ENCODE assay signal across 8 cellular contexts in the genomic region with DNA sequence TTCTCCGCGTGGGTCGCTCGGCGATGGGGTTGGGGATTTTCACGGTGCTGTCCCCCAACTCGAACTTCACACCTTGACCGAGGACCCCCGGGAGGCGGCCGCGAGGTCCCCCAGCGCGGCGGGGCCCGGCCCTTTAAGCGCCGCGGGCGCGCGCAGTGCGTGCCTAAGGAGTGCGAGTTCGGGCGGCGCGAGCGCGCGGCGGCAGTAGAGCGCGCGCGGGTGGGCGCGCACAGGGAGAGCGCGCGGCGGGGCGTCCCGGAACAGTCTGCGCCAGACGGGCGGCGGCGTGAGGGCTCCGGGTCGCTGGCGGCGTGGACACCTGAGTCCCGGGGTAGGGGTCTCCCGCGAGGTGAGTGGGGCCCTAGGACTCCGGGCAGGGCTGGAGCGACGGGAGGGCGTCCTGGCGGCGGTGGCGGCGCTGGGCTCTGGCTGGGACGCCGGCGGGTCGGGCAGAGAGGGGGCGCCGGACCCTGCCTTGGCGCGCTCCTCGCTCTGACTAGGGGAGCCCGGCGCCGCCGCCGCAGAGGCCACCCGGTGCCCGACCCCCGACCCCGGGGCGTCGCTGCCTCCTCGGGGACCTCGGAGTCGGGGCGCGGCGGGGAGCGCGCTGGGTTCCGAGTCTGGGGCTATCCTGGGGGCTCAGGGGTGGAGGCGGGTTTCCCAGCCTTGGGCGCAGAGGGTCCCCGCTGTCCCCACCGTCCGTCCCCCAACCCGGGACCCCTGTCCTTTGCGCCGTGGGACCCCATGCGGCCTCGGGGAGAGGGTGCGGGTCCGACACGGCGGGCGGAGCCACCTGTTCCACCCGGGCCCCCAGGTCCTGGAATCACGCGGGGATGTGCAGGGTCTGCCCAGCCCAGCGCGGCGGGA. TPM values are rescaled to one million over a fixed set of nuclear protein-coding genes. Genes with fewer than 3 reads are reported as not detected.
DNase-seq lines count a peak whose midpoint lies in the region; ATAC-seq and TF ChIP-seq lines count a peak whose summit lies in the region.

A gene with protein sequence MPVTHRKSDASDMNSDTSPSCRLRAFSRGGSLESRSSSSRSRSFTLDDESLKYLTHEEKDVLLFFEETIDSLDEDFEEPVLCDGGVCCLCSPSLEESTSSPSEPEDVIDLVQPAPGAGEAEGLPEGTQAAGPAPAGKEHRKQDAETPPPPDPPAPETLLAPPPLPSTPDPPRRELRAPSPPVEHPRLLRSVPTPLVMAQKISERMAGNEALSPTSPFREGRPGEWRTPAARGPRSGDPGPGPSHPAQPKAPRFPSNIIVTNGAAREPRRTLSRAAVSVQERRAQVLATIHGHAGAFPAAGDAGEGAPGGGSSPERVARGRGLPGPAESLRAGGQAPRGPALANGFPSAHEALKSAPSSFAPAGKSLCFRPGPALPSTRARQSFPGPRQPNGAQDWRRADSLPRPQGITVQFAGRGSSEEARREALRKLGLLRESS (plus strand): TSS at position 235 of the 867 bp plus-strand sequence. CDS start 28,722 bp downstream, outside the sequence.

- no peaks in the 10 kb centered on the region for H3K36me3 ChIP-seq in SU-DHL-6 (ENCODE audit: low read length)
- no peaks in the 10 kb centered on the region for H3K36me3 ChIP-seq in mammary epithelial cell (ENCODE audit: insufficient read depth, low read length)

- peak within 1 kb of the TSS; percentile 75 for H3K9ac ChIP-seq in SU-DHL-6 (ENCODE audit: low read length)
- H3K9ac ChIP-seq in mammary epithelial cell (ENCODE audit: insufficient read depth, low read length), result peak within 1 kb of the TSS; percentile 81

- H3K79me2 ChIP-seq in SU-DHL-6 (ENCODE audit: insufficient read depth, low read length) (no peaks in the 10 kb centered on the region), mammary epithelial cell (ENCODE audit: insufficient read depth, low read length) (peaks cover 56% of the 10 kb centered on the region)

- no peak for TF ChIP-seq CTCF in SU-DHL-6 (IDR thresholded peaks at IDR 0.05; ENCODE audit: insufficient read depth, low read length, poor library complexity, severe bottlenecking)
- no peak for TF ChIP-seq CTCF in mammary epithelial cell (conservative IDR thresholded peaks at IDR 0.05 in 1 of 2, IDR thresholded peaks at IDR 0.05 in 1 of 2; ENCODE audit: extremely low read depth in 1 of 2, insufficient read depth in 1 of 2, low read depth in 1 of 2, low read length in 2 of 2)
- TF ChIP-seq CTCF in GM10248 (IDR thresholded peaks at IDR 0.05; ENCODE audit: control extremely low read depth, extremely low read depth, low read depth, missing control alignments), result no peak

- POLR2A ChIA-PET in GM10248 (lab: Yijun Ruan, JAX), result no interaction called here

- intact Hi-C loops in mammary epithelial cell (cut with micrococcal nuclease), result no loop called here

- ATAC-seq in HG02885 (IDR thresholded peaks at IDR 0.05; ENCODE audit: poor library complexity, unreplicated experiment), result peak; percentile 60
- no peak for ATAC-seq in GM21576 (IDR thresholded peaks at IDR 0.05; ENCODE audit: unreplicated experiment)

- dilution Hi-C loops in mammary epithelial cell (cut with HindIII; ENCODE audit: low sequenced_read_pairs), result no loop called here

- in situ Hi-C loops in mammary epithelial cell (cut with MboI; ENCODE audit: low sequenced_read_pairs in 2 of 2), result no loop called here

- H3F3A ChIP-seq in SU-DHL-6 (ENCODE audit: insufficient read depth), result peaks cover 18% of the 10 kb centered on the region; the same call in 1 of the 2 replicates

- H3K27me3 ChIP-seq in SU-DHL-6 (ENCODE audit: low read length) (no peaks in the 10 kb centered on the region), mammary epithelial cell (ENCODE audit: insufficient read depth, low read length) (no peaks in the 10 kb centered on the region)

- WGBS in mammary epithelial cell (ENCODE audit: low coverage, missing lambda C conversion rate), result 3% methylated on average over 29 of the region's 114 CpGs

- H3K9me2 ChIP-seq in SU-DHL-6 (replicated peaks; ENCODE audit: insufficient read depth, low read length), result no peaks in the 10 kb centered on the region

- no peak within 1 kb of the TSS for H3K27ac ChIP-seq in SU-DHL-6 (ENCODE audit: low read depth, low read length)
- H3K27ac ChIP-seq in mammary epithelial cell (ENCODE audit: insufficient read depth, low read depth, low read length), result peak within 1 kb of the TSS; percentile 59

- H3K4me3 ChIP-seq in SU-DHL-6 (ENCODE audit: insufficient read depth, low read length, poor library complexity, severe bottlenecking), result peak within 1 kb of the TSS; percentile 65
- peak within 1 kb of the TSS; percentile 89 to 97 (median 92) for H3K4me3 ChIP-seq in mammary epithelial cell (replicated peaks in 1 of 3; ENCODE audit: insufficient read depth in 1 of 3, low read depth in 2 of 3, low read length in 3 of 3)

- CTCF ChIA-PET in mammary epithelial cell (lab: Charles Lee; ENCODE audit: low non-redundant PET) (no interaction called here), GM10248 (lab: Yijun Ruan, JAX) (no interaction called here)

- 0 out of 2 replicates have a peak, but pooled peaks cover 6% of the 10 kb centered on the region for H4K20me1 ChIP-seq in SU-DHL-6 (ENCODE audit: low read depth, low read length)
- no peaks in the 10 kb centered on the region for H4K20me1 ChIP-seq in mammary epithelial cell (ENCODE audit: insufficient read depth, low read length)

- no TSS peak for BruUV-seq in mammary epithelial cell (replicated peaks; lab: Mats Ljungman, UMichigan)

- H2AFZ ChIP-seq in SU-DHL-6 (ENCODE audit: low read depth, low read length, severe bottlenecking) (peak within 1 kb of the TSS; percentile 86), mammary epithelial cell (ENCODE audit: low read depth, low read length) (peak within 1 kb of the TSS; percentile 86)

- H3K4me1 ChIP-seq in mammary epithelial cell (ENCODE audit: insufficient read depth, low read length), result peaks cover 23% of the 10 kb centered on the region

- no peaks in the 10 kb centered on the region for H3K9me3 ChIP-seq in SU-DHL-6 (ENCODE audit: insufficient read depth, low read length)
- no peaks in the 10 kb centered on the region for H3K9me3 ChIP-seq in mammary epithelial cell (replicated peaks; ENCODE audit: insufficient read depth, low read length)

- H3K4me2 ChIP-seq in SU-DHL-6 (ENCODE audit: low read depth, low read length, poor library complexity, severe bottlenecking), result peak within 1 kb of the TSS; percentile 56
- H3K4me2 ChIP-seq in mammary epithelial cell (ENCODE audit: insufficient read depth, low read depth, low read length), result peak within 1 kb of the TSS; percentile 85

- DNase-seq in DMS114 treated with DMSO at 0.1 percent for 48 hours (lab: John Stamatoyannopoulos, UW; ENCODE audit: unreplicated experiment) (peak; percentile 52), mammary epithelial cell (peak; percentile 66), islet precursor cell (peak; percentile 65), GM10248 (ENCODE audit: extremely low spot score) (no peak)
- peak; percentile 24 for DNase-seq in stimulated activated CD4-positive, alpha-beta T cell treated with anti-CD3 and anti-CD28 coated beads, Interleukin-2, amount 100 ng/mL, for 4 hours (ENCODE audit: low read depth)

RNA-seq across cellular contexts. Expression of the gene that starts here (rescaled TPM):
- total RNA-seq in mammary epithelial cell, result 10 to 100 TPM; 56.3 to 65.7 TPM
- 20.4 TPM for polyA plus RNA-seq in mammary epithelial cell
- 18.0 TPM for polyA minus RNA-seq in mammary epithelial cell
